11 cellular contexts compared by ENCODE assay signal in genomic region chr6:141105481-141105880, GRCh38.
DNase-seq lines count a peak whose midpoint lies in the region; ATAC-seq and TF ChIP-seq lines count a peak whose summit lies in the region.
"Had no signal": no experiment of that assay in that cellular context is flagged by ENCODE, and none has a peak within 500 bp of the region (broad histone marks: within the 10 kb centered on the region; RNA-seq: fewer than 3 reads in every experiment).

No MANE protein-coding gene starts in this region.

- H3K36me3 Mint-ChIP-seq in activated naive CD4-positive, alpha-beta T cell treated with anti-CD3 and anti-CD28 coated beads, Interleukin-2, amount 50 U/mL, for 72 hours: no peaks in the 10 kb centered on the region

- no peak overlapping the region for H3K27ac Mint-ChIP-seq in activated naive CD4-positive, alpha-beta T cell treated with anti-CD3 and anti-CD28 coated beads, Interleukin-2, amount 50 U/mL, for 72 hours

- H3K9me3 ChIP-seq in neuronal stem cell (replicated peaks in 1 of 2; ENCODE audit: control insufficient read depth in 2 of 2, insufficient read depth in 1 of 2, low read depth in 1 of 2, low read length in 2 of 2) (peaks cover 1 to 4% of the 10 kb centered on the region in 2 donors), OCI-LY7 (ENCODE audit: low read length) (no peaks in the 10 kb centered on the region)

- H2AK5ac ChIP-seq in neuronal stem cell (ENCODE audit: low read depth, low read length): no peak overlapping the region

- H4K20me1 ChIP-seq in OCI-LY7 (ENCODE audit: insufficient read depth, low read length): no peaks in the 10 kb centered on the region

- no TSS peak for BruUV-seq in OCI-LY7 (replicated peaks; lab: Mats Ljungman, UMichigan)

- DNase-seq in GM03348 (ENCODE audit: low spot score) (peak; percentile 1), NCI-H748 treated with DMSO at 0.1 percent for 48 hours (lab: John Stamatoyannopoulos, UW) (peak; percentile 9), fibroblast of mammary gland (ENCODE audit: low read depth) (peak; percentile 14), neuronal stem cell (ENCODE audit: low spot score) (peak; percentile 89), SW 1271 (lab: John Stamatoyannopoulos, UW) (no peak), OCI-LY7 (ENCODE audit: low spot score) (no peak)
- no peak for DNase-seq in activated naive CD4-positive, alpha-beta T cell treated with anti-CD3 and anti-CD28 coated beads, Interleukin-2, amount 50 U/mL, for 72 hours (ENCODE audit: low spot score in 2 of 2)
- DNase-seq: DND-41 had no signal

- H2BK15ac ChIP-seq in neuronal stem cell (ENCODE audit: low read length): no peak overlapping the region

- H3K27ac ChIP-seq in neuronal stem cell (replicated peaks; ENCODE audit: low read length) (peak overlapping the region; percentile 83), OCI-LY7 (ENCODE audit: low read depth, low read length, poor library complexity, severe bottlenecking) (no peak overlapping the region)
- H3K27ac ChIP-seq: KMS-11, VCaP had no signal

- no peak overlapping the region for H2BK5ac ChIP-seq in neuronal stem cell (ENCODE audit: low read length)

- H3K4me2 ChIP-seq in neuronal stem cell (ENCODE audit: insufficient read depth, low read length, poor library complexity, severe bottlenecking) (no peak overlapping the region), OCI-LY7 (ENCODE audit: low read length) (no peak overlapping the region)
- H3K4me2 ChIP-seq: KMS-11 had no signal

- H3K4me1 ChIP-seq in neuronal stem cell (ENCODE audit: control insufficient read depth in 2 of 2, insufficient read depth in 1 of 2, low read depth in 1 of 2, low read length in 2 of 2) (peaks cover 4 to 12% of the 10 kb centered on the region in 2 donors), OCI-LY7 (ENCODE audit: insufficient read depth, low read length, poor library complexity, severe bottlenecking) (no peaks in the 10 kb centered on the region)

- H3K9me3 Mint-ChIP-seq in activated naive CD4-positive, alpha-beta T cell treated with anti-CD3 and anti-CD28 coated beads, Interleukin-2, amount 50 U/mL, for 72 hours: no peaks in the 10 kb centered on the region

- intact Hi-C loops in OCI-LY7 (cut with micrococcal nuclease; ENCODE audit: unreplicated experiment): no loop called here

- no peak overlapping the region for H3K14ac ChIP-seq in neuronal stem cell (ENCODE audit: low read length)

- TF ChIP-seq CTCF in fibroblast of mammary gland (conservative IDR thresholded peaks at IDR 0.05; ENCODE audit: control insufficient read depth, insufficient read depth, low read depth, low read length): no peak
- TF ChIP-seq CTCF in OCI-LY7 (conservative IDR thresholded peaks at IDR 0.05; ENCODE audit: low read length): no peak

- no peak overlapping the region for H3K4ac ChIP-seq in neuronal stem cell (ENCODE audit: low read length)

- no peak overlapping the region for H2BK120ac ChIP-seq in neuronal stem cell (ENCODE audit: low read depth, low read length)

- H3K9me2 ChIP-seq in OCI-LY7 (ENCODE audit: insufficient read depth, low read length): no peaks in the 10 kb centered on the region

- CTCF ChIA-PET in OCI-LY7 (lab: Charles Lee; ENCODE audit: unreplicated experiment): no interaction called here

- H3K4me3 ChIP-seq in fibroblast of mammary gland (ENCODE audit: control insufficient read depth, low read depth, low read length): no peak overlapping the region
- no peak overlapping the region for H3K4me3 ChIP-seq in neuronal stem cell (ENCODE audit: low read length in 2 of 2)
- H3K4me3 ChIP-seq in OCI-LY7 (ENCODE audit: low read depth, low read length, poor library complexity, severe bottlenecking): no peak overlapping the region

- H3K23ac ChIP-seq in neuronal stem cell (ENCODE audit: low read depth, low read length, poor library complexity): no peak overlapping the region

- peak overlapping the region; percentile 64 for H2AFZ ChIP-seq in neuronal stem cell (ENCODE audit: low read length)
- no peak overlapping the region for H2AFZ ChIP-seq in OCI-LY7 (ENCODE audit: low read length)

- H4K8ac ChIP-seq in neuronal stem cell (ENCODE audit: low read depth, low read length): no peak overlapping the region

- ATAC-seq in activated naive CD4-positive, alpha-beta T cell treated with anti-CD3 and anti-CD28 coated beads, Interleukin-2, amount 50 U/mL, for 72 hours: no peak
- ATAC-seq in GM21381 (IDR thresholded peaks at IDR 0.05; ENCODE audit: unreplicated experiment): no peak

- H3K79me2 ChIP-seq in OCI-LY7 (ENCODE audit: insufficient read depth, low read depth, low read length): no peaks in the 10 kb centered on the region

- no peaks in the 10 kb centered on the region for H3K79me1 ChIP-seq in neuronal stem cell (ENCODE audit: low read depth, low read length)

- H3K36me3 ChIP-seq in neuronal stem cell (replicated peaks in 1 of 2; ENCODE audit: control insufficient read depth in 2 of 2, insufficient read depth in 2 of 2, low read length in 2 of 2) (no peaks in the 10 kb centered on the region), OCI-LY7 (ENCODE audit: insufficient read depth, low read length) (no peaks in the 10 kb centered on the region)

- H4K91ac ChIP-seq in neuronal stem cell (ENCODE audit: low read depth, low read length, poor library complexity): no peak overlapping the region

- no peaks in the 10 kb centered on the region for H3K27me3 ChIP-seq in neuronal stem cell (ENCODE audit: control insufficient read depth in 3 of 3, insufficient read depth in 3 of 3, low read depth in 1 of 3, low read length in 3 of 3)

- no peak overlapping the region for H3K9ac ChIP-seq in neuronal stem cell (ENCODE audit: low read depth, low read length, poor library complexity)
- H3K9ac ChIP-seq: KMS-11 had no signal

- POLR2A ChIA-PET in OCI-LY7 (lab: Charles Lee): no interaction called here

- no peak overlapping the region for H3K18ac ChIP-seq in neuronal stem cell (ENCODE audit: low read length)

- no peak overlapping the region for H2BK12ac ChIP-seq in neuronal stem cell (ENCODE audit: low read length)

Comparison
In these comparisons a context has a peak if more than half of its experiments do, and no peak if none do; other contexts are left out.
1. DNase-seq: peak in GM03348 (single experiment), NCI-H748 treated with DMSO at 0.1 percent for 48 hours (single experiment), fibroblast of mammary gland (single experiment) and neuronal stem cell (single experiment); none in activated naive CD4-positive, alpha-beta T cell treated with anti-CD3 and anti-CD28 coated beads, Interleukin-2, amount 50 U/mL, for 72 hours (0 of 2), SW 1271 (0 of 2) and OCI-LY7 (single experiment).